12 cellular contexts compared by ENCODE assay signal in the genomic region with DNA sequence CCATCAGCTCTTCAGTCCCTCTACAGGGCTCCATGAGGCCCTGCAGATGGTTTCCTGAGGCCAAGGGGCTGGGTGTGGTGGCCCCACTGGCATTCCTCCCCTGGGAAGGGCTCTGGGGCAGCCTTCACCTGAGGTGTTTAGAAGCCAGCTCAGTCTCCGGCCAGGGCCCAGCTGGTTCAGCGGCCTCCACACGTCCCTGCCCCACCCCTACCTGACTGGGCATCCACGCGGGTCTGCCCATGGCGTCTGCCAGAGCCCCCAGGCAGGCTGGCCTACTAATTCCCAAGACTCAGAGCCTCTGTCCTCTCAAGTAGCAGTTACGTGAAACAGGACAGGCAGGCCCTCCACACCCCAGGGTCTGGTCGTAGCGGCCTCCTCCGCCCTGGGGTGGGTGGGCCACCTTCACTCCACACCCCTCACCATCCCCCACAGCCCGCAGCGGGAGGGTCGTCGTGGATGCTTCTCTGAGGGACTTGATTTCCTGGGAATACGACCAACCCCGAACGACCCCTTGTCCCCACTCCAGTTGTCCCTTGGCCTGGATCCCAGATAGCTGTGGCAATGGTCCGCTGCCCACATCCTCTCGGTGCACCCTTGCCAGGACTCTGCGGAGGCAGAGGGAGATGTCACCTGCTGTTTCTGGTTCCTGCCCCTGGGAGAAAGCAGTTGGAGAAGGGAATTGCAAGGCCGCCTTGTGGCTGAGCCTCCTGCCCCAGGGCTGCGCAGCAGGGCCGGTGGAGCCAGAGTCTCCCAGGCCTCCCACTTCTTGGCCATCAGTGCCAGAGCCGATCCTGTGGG. TPM values are rescaled to one million over a fixed set of nuclear protein-coding genes. Genes with fewer than 3 reads are reported as not detected.
DNase-seq lines count a peak whose midpoint lies in the region; ATAC-seq and TF ChIP-seq lines count a peak whose summit lies in the region.
"Had no signal": no experiment of that assay in that cellular context is flagged by ENCODE, and none has a peak within 500 bp of the region (broad histone marks: within the 10 kb centered on the region; RNA-seq: fewer than 3 reads in every experiment).

No MANE protein-coding gene starts in this region.

- H3K9me3 Mint-ChIP-seq in chondrocyte (ENCODE audit: low read depth), result no peaks in the 10 kb centered on the region
- H3K9me3 Mint-ChIP-seq in T-helper 2 cell treated with Interferon-gamma antibody and Interleukin-4, amounts not matched to agents 5 μg/mL and 100 μg/mL, for 36 hours, result no peaks in the 10 kb centered on the region
- H3K9me3 Mint-ChIP-seq in CD4-positive, alpha-beta T cell, result no peaks in the 10 kb centered on the region
- H3K9me3 Mint-ChIP-seq in activated T-cell treated with anti-CD3 and anti-CD28 coated beads, Interleukin-2, amount 50 U/mL, for 72 hours, result no peaks in the 10 kb centered on the region
- H3K9me3 Mint-ChIP-seq: natural killer cell treated with Interleukin-12 subunit alpha and Interleukin-12 subunit beta and Interleukin-15 and Interleukin-18, amount 100 ng/mL, for 72 hours had no signal

- no peaks in the 10 kb centered on the region for H3K27me3 Mint-ChIP-seq in chondrocyte (ENCODE audit: low read depth)
- no peaks in the 10 kb centered on the region for H3K27me3 Mint-ChIP-seq in T-helper 2 cell treated with Interferon-gamma antibody and Interleukin-4, amounts not matched to agents 5 μg/mL and 100 μg/mL, for 36 hours (ENCODE audit: low read depth)
- H3K27me3 Mint-ChIP-seq in CD4-positive, alpha-beta T cell, result no peaks in the 10 kb centered on the region
- H3K27me3 Mint-ChIP-seq in activated T-cell treated with anti-CD3 and anti-CD28 coated beads, Interleukin-2, amount 50 U/mL, for 72 hours (ENCODE audit: low read depth), result no peaks in the 10 kb centered on the region
- H3K27me3 Mint-ChIP-seq: natural killer cell treated with Interleukin-12 subunit alpha and Interleukin-12 subunit beta and Interleukin-15 and Interleukin-18, amount 100 ng/mL, for 72 hours had no signal

- TF ChIP-seq CTCF in OCI-LY3 (IDR thresholded peaks at IDR 0.05; ENCODE audit: low read depth, low read length) (no peak), chondrocyte (IDR thresholded peaks at IDR 0.05) (no peak), mucosa of descending colon (IDR thresholded peaks at IDR 0.05) (no peak), thoracic aorta (IDR thresholded peaks at IDR 0.05) (no peak)
- TF ChIP-seq CTCF in CD4-positive, alpha-beta T cell (IDR thresholded peaks at IDR 0.05), result no peak

- H3K4me3 Mint-ChIP-seq in chondrocyte (ENCODE audit: unreplicated experiment), result peak overlapping the region; percentile 33
- no peak overlapping the region for H3K4me3 Mint-ChIP-seq in T-helper 2 cell treated with Interferon-gamma antibody and Interleukin-4, amounts not matched to agents 5 μg/mL and 100 μg/mL, for 36 hours
- H3K4me3 Mint-ChIP-seq in CD4-positive, alpha-beta T cell, result no peak overlapping the region
- no peak overlapping the region for H3K4me3 Mint-ChIP-seq in activated T-cell treated with anti-CD3 and anti-CD28 coated beads, Interleukin-2, amount 50 U/mL, for 72 hours
- H3K4me3 Mint-ChIP-seq: natural killer cell treated with Interleukin-12 subunit alpha and Interleukin-12 subunit beta and Interleukin-15 and Interleukin-18, amount 100 ng/mL, for 72 hours had no signal

- peak overlapping the region; percentile 72 for H3K4me2 ChIP-seq in OCI-LY3 (ENCODE audit: low read length)

- intact Hi-C loops in mucosa of descending colon (cut with DNase I, micrococcal nuclease), result no loop called here
- intact Hi-C loops in CD4-positive, alpha-beta T cell (cut with DNase I, micrococcal nuclease), result loop anchor here in 1 of 2 experiments (5.0 kb wide), 1 partner anchor 43 kb away; no protein-coding TSS in a partner anchor

- H4K20me1 ChIP-seq in OCI-LY3 (ENCODE audit: insufficient read depth, low read length), result no peaks in the 10 kb centered on the region

- peak overlapping the region; percentile 37 for H3K4me3 ChIP-seq in OCI-LY3 (ENCODE audit: low read length)
- H3K4me3 ChIP-seq in mucosa of descending colon, result no peak overlapping the region
- peak overlapping the region; percentile 28 for H3K4me3 ChIP-seq in thoracic aorta

- H3K36me3 ChIP-seq in OCI-LY3 (replicated peaks; ENCODE audit: low read depth, low read length) (peaks cover 70% of the 10 kb centered on the region), mucosa of descending colon (ENCODE audit: low read depth) (peaks cover 18% of the 10 kb centered on the region), thoracic aorta (peaks cover 94% of the 10 kb centered on the region)

- H3K4me1 ChIP-seq in OCI-LY3 (ENCODE audit: low read length), result peaks cover 25% of the 10 kb centered on the region
- no peaks in the 10 kb centered on the region for H3K4me1 ChIP-seq in mucosa of descending colon (ENCODE audit: low read depth)
- peaks cover 31 to 53% of the 10 kb centered on the region in 2 donors for H3K4me1 ChIP-seq in thoracic aorta (ENCODE audit: control insufficient read depth in 1 of 2, low read depth in 2 of 2)

- ATAC-seq in mucosa of descending colon (peak; percentile 3), thoracic aorta (ENCODE audit: insufficient number of reproducible peaks, low FRiP score, low read depth) (no peak)
- no peak for ATAC-seq in CD4-positive, alpha-beta T cell (ENCODE audit: poor library complexity)
- ATAC-seq in activated T-cell treated with anti-CD3 and anti-CD28 coated beads, Interleukin-2, amount 50 U/mL, for 72 hours (replicated peaks in 1 of 2), result no peak
- ATAC-seq: natural killer cell treated with Interleukin-12 subunit alpha and Interleukin-12 subunit beta and Interleukin-15 and Interleukin-18, amount 100 ng/mL, for 72 hours had no signal

- H3K9me3 ChIP-seq in OCI-LY3 (ENCODE audit: insufficient read depth, low read length) (no peaks in the 10 kb centered on the region), mucosa of descending colon (no peaks in the 10 kb centered on the region), thoracic aorta (no peaks in the 10 kb centered on the region)
- H3K9me3 ChIP-seq in CD4-positive, alpha-beta T cell (ENCODE audit: control insufficient read depth, low read length), result no peaks in the 10 kb centered on the region

- POLR2A ChIA-PET in CD4-positive, alpha-beta T cell (lab: Charles Lee), result no interaction called here

- H3K36me3 Mint-ChIP-seq in chondrocyte (ENCODE audit: low read depth), result peaks cover 31% of the 10 kb centered on the region
- peaks cover 25% of the 10 kb centered on the region for H3K36me3 Mint-ChIP-seq in T-helper 2 cell treated with Interferon-gamma antibody and Interleukin-4, amounts not matched to agents 5 μg/mL and 100 μg/mL, for 36 hours (ENCODE audit: low read depth)
- H3K36me3 Mint-ChIP-seq in CD4-positive, alpha-beta T cell (ENCODE audit: low read depth), result peaks cover 31% of the 10 kb centered on the region
- peaks cover 0 to 2% of the 10 kb centered on the region in 2 donors for H3K36me3 Mint-ChIP-seq in activated T-cell treated with anti-CD3 and anti-CD28 coated beads, Interleukin-2, amount 50 U/mL, for 72 hours (ENCODE audit: insufficient read depth in 2 of 2)
- H3K36me3 Mint-ChIP-seq: natural killer cell treated with Interleukin-12 subunit alpha and Interleukin-12 subunit beta and Interleukin-15 and Interleukin-18, amount 100 ng/mL, for 72 hours had no signal

- no peak for DNase-seq in chondrocyte (ENCODE audit: low spot score)
- no peak for DNase-seq in mucosa of descending colon
- DNase-seq in thoracic aorta (ENCODE audit: low spot score), result no peak
- no peak for DNase-seq in T-helper 2 cell treated with Interferon-gamma antibody and Interleukin-4, amounts not matched to agents 5 μg/mL and 100 μg/mL, for 36 hours (ENCODE audit: low spot score)
- DNase-seq in CD4-positive, alpha-beta T cell, result no peak
- no peak for DNase-seq in GM03348 (ENCODE audit: low spot score)
- no peak for DNase-seq in activated T-cell treated with anti-CD3 and anti-CD28 coated beads, Interleukin-2, amount 50 U/mL, for 72 hours
- DNase-seq: activated T-cell treated with anti-CD3 and anti-CD28 coated beads, Interleukin-2, amount 50 U/mL, for 1 hour; cerebellar nuclear complex; NK-92 treated with Interleukin-12 subunit alpha and Interleukin-12 subunit beta, amount 100 ng/mL, for 24 hours had no signal

- no peak overlapping the region for H2AFZ ChIP-seq in OCI-LY3 (ENCODE audit: low read depth, low read length)

- CTCF ChIA-PET in CD4-positive, alpha-beta T cell (lab: Charles Lee), result interaction anchor here (1.8 kb wide), 1 partner anchor 85 kb away, joined by 4 read pairs; no protein-coding TSS in a partner anchor

- H3K27ac Mint-ChIP-seq in chondrocyte (ENCODE audit: unreplicated experiment), result peak overlapping the region; percentile 95
- H3K27ac Mint-ChIP-seq in T-helper 2 cell treated with Interferon-gamma antibody and Interleukin-4, amounts not matched to agents 5 μg/mL and 100 μg/mL, for 36 hours, result no peak overlapping the region
- H3K27ac Mint-ChIP-seq in CD4-positive, alpha-beta T cell, result no peak overlapping the region
- H3K27ac Mint-ChIP-seq in activated T-cell treated with anti-CD3 and anti-CD28 coated beads, Interleukin-2, amount 50 U/mL, for 72 hours, result no peak overlapping the region
- H3K27ac Mint-ChIP-seq: natural killer cell treated with Interleukin-12 subunit alpha and Interleukin-12 subunit beta and Interleukin-15 and Interleukin-18, amount 100 ng/mL, for 72 hours had no signal

- H3K27me3 ChIP-seq in OCI-LY3 (ENCODE audit: low read depth, low read length), result no peaks in the 10 kb centered on the region
- H3K27me3 ChIP-seq in thoracic aorta (replicated peaks; ENCODE audit: insufficient read depth), result no peaks in the 10 kb centered on the region
- no peaks in the 10 kb centered on the region for H3K27me3 ChIP-seq in CD4-positive, alpha-beta T cell (ENCODE audit: control insufficient read depth, insufficient read depth, low read length)

- H3K4me1 Mint-ChIP-seq in chondrocyte (ENCODE audit: low read depth), result peaks cover 40% of the 10 kb centered on the region
- H3K4me1 Mint-ChIP-seq in T-helper 2 cell treated with Interferon-gamma antibody and Interleukin-4, amounts not matched to agents 5 μg/mL and 100 μg/mL, for 36 hours (ENCODE audit: low read depth), result no peaks in the 10 kb centered on the region
- H3K4me1 Mint-ChIP-seq in CD4-positive, alpha-beta T cell (ENCODE audit: low read depth), result no peaks in the 10 kb centered on the region
- no peaks in the 10 kb centered on the region for H3K4me1 Mint-ChIP-seq in activated T-cell treated with anti-CD3 and anti-CD28 coated beads, Interleukin-2, amount 50 U/mL, for 72 hours (ENCODE audit: low read depth)

- peak overlapping the region; percentile 79 for H3K27ac ChIP-seq in OCI-LY3 (ENCODE audit: low read length)
- peak overlapping the region; percentile 84 to 93 for H3K27ac ChIP-seq in thoracic aorta
- H3K27ac ChIP-seq in CD4-positive, alpha-beta T cell (ENCODE audit: low read depth, low read length), result no peak overlapping the region

- no peaks in the 10 kb centered on the region for H3K79me2 ChIP-seq in OCI-LY3 (ENCODE audit: low read length)

- H3K9ac ChIP-seq in OCI-LY3 (ENCODE audit: low read length), result peak overlapping the region; percentile 45

RNA-seq across cellular contexts. Expression of a gene that starts 24.3 kb away (rescaled TPM):
- total RNA-seq in chondrocyte, result 0.40 to 0.44 TPM (median 0.44 TPM) in 3 replicates
- 10 to 100 TPM in 2 of 3 donors, 1 to 10 TPM in 1; 3.1 to 15.9 (median 14.9) TPM for total RNA-seq in mucosa of descending colon
- total RNA-seq in thoracic aorta, result 1 to 10 TPM in 1 of 2 donors, under 1 TPM in 1; 0.81 to 2.1 TPM
- 1 to 10 TPM; 1.6 to 2.0 TPM for total RNA-seq in CD4-positive, alpha-beta T cell
- total RNA-seq in activated T-cell treated with anti-CD3 and anti-CD28 coated beads, Interleukin-2, amount 50 U/mL, for 72 hours, result 10 to 100 TPM in 1 of 2 donors, 1 to 10 TPM in 1; 8.3 to 15.2 TPM

RNA-seq across cellular contexts. Expression of a gene that starts 53.4 kb away (rescaled TPM):
- not detected in 3 replicates for total RNA-seq in chondrocyte
- total RNA-seq in mucosa of descending colon, result not detected
- not detected for total RNA-seq in thoracic aorta
- total RNA-seq in CD4-positive, alpha-beta T cell, result not detected
- not detected for total RNA-seq in activated T-cell treated with anti-CD3 and anti-CD28 coated beads, Interleukin-2, amount 50 U/mL, for 72 hours
- total RNA-seq: natural killer cell treated with Interleukin-12 subunit alpha and Interleukin-12 subunit beta and Interleukin-15 and Interleukin-18, amount 100 ng/mL, for 72 hours had no signal
